Comparison of ENCODE assay signal across 8 cellular contexts in the genomic region with DNA sequence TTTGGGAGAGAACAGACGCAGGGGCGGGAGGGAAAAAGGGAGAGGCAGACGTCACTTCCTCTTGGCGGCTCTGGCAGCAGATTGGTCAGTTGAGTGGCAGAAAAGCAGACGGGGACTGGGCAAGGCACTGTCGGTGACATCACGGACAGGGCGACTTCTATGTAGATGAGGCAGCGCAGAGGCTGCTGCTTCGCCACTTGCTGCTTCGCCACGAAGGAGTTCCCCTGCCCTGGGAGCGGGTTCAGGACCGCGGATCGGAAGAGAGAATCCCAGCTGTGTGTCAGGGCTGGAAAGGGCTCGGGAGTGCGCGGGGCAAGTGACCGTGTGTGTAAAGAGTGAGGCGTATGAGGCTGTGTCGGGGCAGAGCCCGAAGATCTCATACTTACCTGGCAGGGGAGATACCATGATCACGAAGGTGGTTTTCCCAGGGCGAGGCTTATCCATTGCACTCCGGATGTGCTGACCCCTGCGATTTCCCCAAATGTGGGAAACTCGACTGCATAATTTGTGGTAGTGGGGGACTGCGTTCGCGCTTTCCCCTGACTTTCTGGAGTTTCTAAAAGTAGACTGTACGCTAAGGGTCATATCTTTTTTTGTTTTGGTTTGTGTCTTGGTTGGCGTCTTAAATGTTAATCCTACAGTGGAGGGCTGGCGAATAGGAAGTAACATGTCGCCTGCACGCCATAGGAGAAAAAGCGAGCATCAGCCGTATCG. TPM values are rescaled to one million over a fixed set of nuclear protein-coding genes. Genes with fewer than 3 reads are reported as not detected.
A peak's percentile ranks its signal among the peaks of the same experiment; 100 is the strongest.
DNase-seq lines count a peak whose midpoint lies in the region; ATAC-seq and TF ChIP-seq lines count a peak whose summit lies in the region.
"Not testable (repeated sequence)": the region's sequence is repeated elsewhere in the genome, so short reads cannot be mapped to it uniquely, and the experiment has no call there.

A gene (plus strand): TSS at position 379 of the 714 bp plus-strand sequence.

- POLR2A ChIA-PET in A673 (lab: Charles Lee; ENCODE audit: low non-redundant PET) = interaction anchor here (0.7 to 0.9 kb wide), 2 partner anchors 8 to 382 kb away, joined by 3 to 4 read pairs; a partner anchor contains a TSS

- ATAC-seq in GM18867 (IDR thresholded peaks at IDR 0.05; ENCODE audit: unreplicated experiment) = peak; percentile 98
- peak; percentile 95 for ATAC-seq in HG03103 (IDR thresholded peaks at IDR 0.05; ENCODE audit: low read depth, unreplicated experiment)
- ATAC-seq in sciatic nerve = peak; percentile 99

- intact Hi-C loops in A673 (cut with micrococcal nuclease; ENCODE audit: unreplicated experiment); sciatic nerve (cut with DNase I): not testable (repeated sequence)

- peak within 1 kb of the TSS; percentile 98 for H3K27ac ChIP-seq in A673 (ENCODE audit: low read depth, low read length, poor library complexity, severe bottlenecking)

- H3K4me3 ChIP-seq in A673 (ENCODE audit: low read depth, low read length, poor library complexity, severe bottlenecking) = peak within 1 kb of the TSS; percentile 45

- H3K36me3 Mint-ChIP-seq in brain = not testable (repeated sequence)

- H3K4me1 ChIP-seq in A673 (ENCODE audit: insufficient read depth, low read length, poor library complexity, severe bottlenecking) = peaks cover 15% of the 10 kb centered on the region

- not testable (repeated sequence) for H3K27me3 Mint-ChIP-seq in brain

- CTCF ChIA-PET in A673 (lab: Charles Lee) = not testable (repeated sequence)

- not testable (repeated sequence) for H3K36me3 ChIP-seq in A673 (ENCODE audit: insufficient read depth, low read length, poor library complexity, severe bottlenecking)

- H3K27me3 ChIP-seq in A673 (replicated peaks; ENCODE audit: insufficient read depth, low read depth, low read length, poor library complexity) = not testable (repeated sequence)

- BruUV-seq in A673 (replicated peaks; lab: Mats Ljungman, UMichigan) = not testable (repeated sequence)

- H3K4me1 Mint-ChIP-seq in brain = peaks cover 58% of the 10 kb centered on the region

- peak within 1 kb of the TSS; percentile 84 to 95 (median 86) for H3K4me3 Mint-ChIP-seq in brain

- not testable (repeated sequence) for H3K9me3 ChIP-seq in A673 (ENCODE audit: low read depth, low read length, poor library complexity, severe bottlenecking)

- not testable (repeated sequence) for H3K9me3 Mint-ChIP-seq in brain

- not testable (repeated sequence) for TF ChIP-seq CTCF in A673 (conservative IDR thresholded peaks at IDR 0.05; ENCODE audit: low read depth, low read length); brain (conservative IDR thresholded peaks at IDR 0.05)

- DNase-seq in A673 (ENCODE audit: low spot score) = peak; percentile 98
- DNase-seq in NCI-H2171 (lab: John Stamatoyannopoulos, UW) = peak; percentile 92
- DNase-seq in UCSD-AML1 (lab: John Stamatoyannopoulos, UW; ENCODE audit: unreplicated experiment) = peak; percentile 85
- DNase-seq in iPS DF 19.7 (ENCODE audit: low read depth, low spot score) = peak; percentile 98
- not testable (repeated sequence) for DNase-seq in sciatic nerve (ENCODE audit: low spot score)

- H3K27ac Mint-ChIP-seq in brain = peak within 1 kb of the TSS; percentile 100

RNA-seq across cellular contexts. Expression of the gene that starts here (rescaled TPM):
- total RNA-seq in A673 (2021) (1,866 and 1,908 TPM in 2 replicates), sciatic nerve (13,769 TPM)
- polyA plus RNA-seq in brain (ENCODE audit: insufficient read depth, low read depth, low replicate concordance) = not detected
